24 cellular contexts compared by ENCODE assay signal in the genomic region with DNA sequence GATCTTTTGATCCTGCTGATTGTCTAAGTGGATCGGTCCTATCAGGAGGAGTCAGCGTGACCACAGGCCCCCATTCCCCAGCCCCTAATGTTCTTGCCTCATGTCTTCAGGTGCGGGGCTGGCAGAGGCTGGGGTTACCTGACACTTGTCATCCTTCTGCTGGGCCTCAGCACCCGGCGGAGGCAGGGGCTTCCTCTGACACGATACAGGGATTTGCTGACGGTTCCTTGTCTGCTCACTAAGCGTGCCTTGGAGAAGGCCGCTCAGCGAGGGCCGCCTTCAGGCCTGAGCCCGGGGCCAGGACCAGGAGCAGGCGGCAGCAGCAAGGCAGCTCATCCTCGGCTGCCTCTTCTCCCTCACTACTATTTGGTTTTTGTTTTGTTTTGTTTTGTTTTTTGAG.
"Had no signal": no experiment of that assay in that cellular context is flagged by ENCODE, and none has a peak within 500 bp of the region (broad histone marks: within the 10 kb centered on the region; RNA-seq: fewer than 3 reads in every experiment).

No MANE protein-coding gene starts in this region.

- H3K9me3 Mint-ChIP-seq: activated CD4-positive, alpha-beta T cell treated with anti-CD3 and anti-CD28 coated beads, Interleukin-2, amount 10 ng/mL, durations not matched to agents 24 days and 14 days; activated CD8-positive, alpha-beta T cell treated with anti-CD3 and anti-CD28 coated beads for 36 hours; activated T-helper 1 cell treated with anti-CD3 and anti-CD28 coated beads, Interleukin-12 subunit alpha, Interleukin-12 subunit beta, Interleukin-2, Interleukin-4 antibody, amounts not matched to agents 30 ng/mL and 10 ng/mL and 1 ng/mL, durations not matched to agents 14 hours and 24 hours and 36 hours; central memory CD8-positive, alpha-beta T cell; effector memory CD8-positive, alpha-beta T cell; nephron; stimulated activated naive CD8-positive, alpha-beta T cell treated with anti-CD3 and anti-CD28 coated beads, Interleukin-15, Interleukin-2, amounts not matched to agents 100 ng/mL and 50 ng/mL, for 24 hours had no signal

- H3K27ac Mint-ChIP-seq: activated CD4-positive, alpha-beta T cell treated with anti-CD3 and anti-CD28 coated beads, Interleukin-2, amount 10 ng/mL, durations not matched to agents 24 days and 14 days; activated CD8-positive, alpha-beta memory T cell treated with anti-CD3 and anti-CD28 coated beads, Interleukin-2, amount 10 ng/mL, durations not matched to agents 7 days and 5 days; activated CD8-positive, alpha-beta T cell treated with anti-CD3 and anti-CD28 coated beads for 36 hours; activated naive CD8-positive, alpha-beta T cell; activated T-helper 1 cell treated with anti-CD3 and anti-CD28 coated beads, Interleukin-12 subunit alpha, Interleukin-12 subunit beta, Interleukin-2, Interleukin-4 antibody, amounts not matched to agents 30 ng/mL and 10 ng/mL and 1 ng/mL, durations not matched to agents 14 hours and 24 hours and 36 hours; effector memory CD8-positive, alpha-beta T cell; stimulated activated naive CD8-positive, alpha-beta T cell treated with anti-CD3 and anti-CD28 coated beads, Interleukin-15, Interleukin-2, amounts not matched to agents 100 ng/mL and 50 ng/mL, for 24 hours had no signal

- H3K4me3 Mint-ChIP-seq: activated CD4-positive, alpha-beta T cell treated with anti-CD3 and anti-CD28 coated beads, Interleukin-2, amount 10 ng/mL, durations not matched to agents 24 days and 14 days; activated CD8-positive, alpha-beta memory T cell treated with anti-CD3 and anti-CD28 coated beads, Interleukin-2, amount 10 ng/mL, durations not matched to agents 7 days and 5 days; activated CD8-positive, alpha-beta T cell treated with anti-CD3 and anti-CD28 coated beads for 36 hours; activated naive CD8-positive, alpha-beta T cell; activated T-helper 1 cell treated with anti-CD3 and anti-CD28 coated beads, Interleukin-12 subunit alpha, Interleukin-12 subunit beta, Interleukin-2, Interleukin-4 antibody, amounts not matched to agents 30 ng/mL and 10 ng/mL and 1 ng/mL, durations not matched to agents 14 hours and 24 hours and 36 hours; central memory CD8-positive, alpha-beta T cell; effector memory CD8-positive, alpha-beta T cell; nephron; stimulated activated naive CD8-positive, alpha-beta T cell treated with anti-CD3 and anti-CD28 coated beads, Interleukin-15, Interleukin-2, amounts not matched to agents 100 ng/mL and 50 ng/mL, for 24 hours had no signal

- H3K9me3 ChIP-seq: adrenal gland, colonic mucosa, esophagus muscularis mucosa, heart left ventricle, SK-N-SH, thyroid gland had no signal

- ATAC-seq: activated CD4-positive, CD25-positive, alpha-beta regulatory T cell treated with anti-CD3 and anti-CD28 coated beads, Interleukin-2, amount 50 U/mL, for 24 hours; activated CD8-positive, alpha-beta memory T cell treated with anti-CD3 and anti-CD28 coated beads, Interleukin-2, amount 10 ng/mL, durations not matched to agents 7 days and 5 days; activated CD8-positive, alpha-beta T cell treated with anti-CD3 and anti-CD28 coated beads for 36 hours; effector memory CD8-positive, alpha-beta T cell; heart left ventricle; left lobe of liver had no signal

- H3K27ac ChIP-seq: adrenal gland, colonic mucosa, dorsolateral prefrontal cortex, esophagus muscularis mucosa, heart left ventricle, parathyroid adenoma, thyroid gland had no signal

- H3K27me3 Mint-ChIP-seq: activated CD4-positive, alpha-beta T cell treated with anti-CD3 and anti-CD28 coated beads, Interleukin-2, amount 10 ng/mL, durations not matched to agents 24 days and 14 days; activated CD8-positive, alpha-beta memory T cell treated with anti-CD3 and anti-CD28 coated beads, Interleukin-2, amount 10 ng/mL, durations not matched to agents 7 days and 5 days; activated CD8-positive, alpha-beta T cell treated with anti-CD3 and anti-CD28 coated beads for 36 hours; activated naive CD8-positive, alpha-beta T cell; stimulated activated naive CD8-positive, alpha-beta T cell treated with anti-CD3 and anti-CD28 coated beads, Interleukin-15, Interleukin-2, amounts not matched to agents 100 ng/mL and 50 ng/mL, for 24 hours had no signal

- H3K27me3 ChIP-seq: adrenal gland, colonic mucosa, dorsolateral prefrontal cortex, esophagus muscularis mucosa, heart left ventricle, thyroid gland had no signal

- H3K4me3 ChIP-seq: adrenal gland, colonic mucosa, dorsolateral prefrontal cortex, esophagus muscularis mucosa, heart left ventricle, thyroid gland had no signal

- H3K4me1 Mint-ChIP-seq: activated CD4-positive, alpha-beta T cell treated with anti-CD3 and anti-CD28 coated beads, Interleukin-2, amount 10 ng/mL, durations not matched to agents 24 days and 14 days; activated CD8-positive, alpha-beta memory T cell treated with anti-CD3 and anti-CD28 coated beads, Interleukin-2, amount 10 ng/mL, durations not matched to agents 7 days and 5 days had no signal

- H3K36me3 ChIP-seq: adrenal gland, colonic mucosa, esophagus muscularis mucosa, heart left ventricle, thyroid gland had no signal

- H3K36me3 Mint-ChIP-seq: activated CD8-positive, alpha-beta memory T cell treated with anti-CD3 and anti-CD28 coated beads, Interleukin-2, amount 10 ng/mL, durations not matched to agents 7 days and 5 days had no signal

- H3K4me1 ChIP-seq: colonic mucosa had no signal

- DNase-seq: activated CD4-positive, alpha-beta T cell treated with anti-CD3 and anti-CD28 coated beads, Interleukin-2, amount 10 ng/mL, durations not matched to agents 24 days and 14 days; activated CD8-positive, alpha-beta memory T cell treated with anti-CD3 and anti-CD28 coated beads, Interleukin-2, amount 10 ng/mL, durations not matched to agents 7 days and 5 days; activated CD8-positive, alpha-beta T cell treated with anti-CD3 and anti-CD28 coated beads for 36 hours; activated gamma-delta T cell treated with Interleukin-2 at 50 U/mL for 16 hours; activated T-cell treated with anti-CD3 and anti-CD28 coated beads for 4 hours; colonic mucosa; effector memory CD8-positive, alpha-beta T cell; nucleus accumbens; SK-N-SH; stimulated activated CD4-positive, alpha-beta T cell treated with anti-CD3 and anti-CD28 coated beads, Interleukin-12 subunit alpha, Interleukin-12 subunit beta, amount 100 ng/mL, for 4 hours; substantia nigra; thyroid gland had no signal
